8 cellular contexts compared by ENCODE assay signal in the genomic region with DNA sequence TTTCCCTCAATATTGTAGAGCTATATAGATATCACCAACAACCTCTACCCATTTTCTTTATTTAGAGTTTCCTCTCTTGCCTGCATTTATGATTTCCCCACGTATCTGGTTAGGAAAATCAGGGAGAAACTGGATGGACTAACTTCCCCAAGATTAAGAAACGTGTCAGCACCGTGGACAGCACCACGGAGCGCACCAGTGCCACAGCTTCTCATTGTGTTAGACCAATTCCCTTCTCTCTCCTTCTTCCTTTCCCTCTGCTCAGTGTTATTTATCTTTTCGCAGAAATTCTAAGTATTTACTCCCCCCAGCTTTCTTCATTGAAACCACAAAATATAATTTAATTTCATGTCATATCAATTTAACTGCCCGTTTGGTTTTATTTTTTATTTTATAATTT.
DNase-seq lines count a peak whose midpoint lies in the region; ATAC-seq and TF ChIP-seq lines count a peak whose summit lies in the region.

No MANE protein-coding gene starts in this region.

- H3K9me3 ChIP-seq in lower lobe of right lung: no peaks in the 10 kb centered on the region

- no peak for ATAC-seq in lower lobe of right lung
- ATAC-seq in HG02763 (IDR thresholded peaks at IDR 0.05; ENCODE audit: unreplicated experiment): no peak
- no peak for ATAC-seq in GM21737 (IDR thresholded peaks at IDR 0.05; ENCODE audit: unreplicated experiment)
- no peak for ATAC-seq in HG03095 (IDR thresholded peaks at IDR 0.05; ENCODE audit: unreplicated experiment)

- no peak for TF ChIP-seq CTCF in lower lobe of right lung (IDR thresholded peaks at IDR 0.05)

- peak; percentile 32 for DNase-seq in Daoy (ENCODE audit: low read depth)
- peak; percentile 60 for DNase-seq in M059J (ENCODE audit: low read depth)
- DNase-seq in dermis blood vessel endothelial cell: peak; percentile 73
- DNase-seq in lower lobe of right lung: peak; percentile 54
- no peak for DNase-seq in NCI-H345 treated with DMSO at 0.1 percent for 48 hours (lab: John Stamatoyannopoulos, UW; ENCODE audit: unreplicated experiment)

- no peak overlapping the region for H3K27ac ChIP-seq in lower lobe of right lung

- H3K27me3 ChIP-seq in lower lobe of right lung (ENCODE audit: low read depth): no peaks in the 10 kb centered on the region

- no peaks in the 10 kb centered on the region for H3K36me3 ChIP-seq in lower lobe of right lung

- intact Hi-C loops in lower lobe of right lung (cut with DNase I): no loop called here

- H3K4me1 ChIP-seq in lower lobe of right lung: no peaks in the 10 kb centered on the region

- H3K4me3 ChIP-seq in lower lobe of right lung: no peak overlapping the region
